Comparison of ENCODE assay signal across 21 cellular contexts in the genomic region with DNA sequence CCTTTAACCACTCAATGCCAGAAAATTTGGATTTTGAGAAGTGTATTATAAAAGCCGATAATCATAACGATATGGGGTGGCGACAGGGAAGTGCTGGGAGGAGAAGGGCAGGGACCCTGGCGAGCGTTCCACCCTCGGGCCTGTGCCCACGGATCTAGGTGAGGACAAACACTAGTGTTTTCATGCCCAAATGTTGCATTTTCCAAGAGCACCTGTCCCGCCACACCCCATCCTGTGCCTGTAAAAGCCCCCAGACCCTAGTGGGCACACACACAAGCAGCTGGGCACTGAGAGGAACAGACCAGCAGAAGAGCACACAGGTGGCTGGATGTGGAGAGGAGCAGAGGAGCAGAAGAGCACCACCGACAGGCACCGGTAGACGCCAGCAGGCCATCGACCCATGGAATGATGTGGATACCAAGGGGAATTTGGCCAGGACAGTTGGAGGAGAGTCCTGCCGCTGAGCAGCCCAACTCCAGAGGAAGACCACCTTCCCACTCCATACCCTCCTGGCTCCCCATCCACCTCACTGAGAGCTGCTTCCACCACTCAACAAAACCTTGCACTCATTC.
"Had no signal": no experiment of that assay in that cellular context is flagged by ENCODE, and none has a peak within 500 bp of the region (broad histone marks: within the 10 kb centered on the region; RNA-seq: fewer than 3 reads in every experiment).

No MANE protein-coding gene starts in this region.

- H3K27ac Mint-ChIP-seq: memory B cell; natural killer cell treated with Interleukin-12 subunit alpha and Interleukin-12 subunit beta and Interleukin-15 and Interleukin-18, amount 100 ng/mL, for 72 hours; stimulated activated naive CD8-positive, alpha-beta T cell treated with anti-CD3 and anti-CD28 coated beads, Interleukin-15, amount 100 ng/mL, for 72 hours had no signal

- H3K4me3 Mint-ChIP-seq: memory B cell; naive B cell; natural killer cell treated with Interleukin-12 subunit alpha and Interleukin-12 subunit beta and Interleukin-15 and Interleukin-18, amount 100 ng/mL, for 72 hours; neural crest cell; stimulated activated naive CD8-positive, alpha-beta T cell treated with anti-CD3 and anti-CD28 coated beads, Interleukin-15, amount 100 ng/mL, for 72 hours had no signal

- H3K27me3 ChIP-seq: dorsolateral prefrontal cortex, sigmoid colon, suprapubic skin, transverse colon, upper lobe of right lung, uterus had no signal

- DNase-seq: dorsolateral prefrontal cortex; effector CD4-positive, alpha-beta T cell; hypothalamus; mucosa of descending colon; naive B cell; psoas muscle; right cardiac atrium; sigmoid colon; stimulated activated naive CD4-positive, alpha-beta T cell; stimulated activated naive CD8-positive, alpha-beta T cell treated with anti-CD3 and anti-CD28 coated beads, Interleukin-15, amount 100 ng/mL, for 72 hours; transverse colon; upper lobe of right lung; uterus had no signal

- H3K9me3 ChIP-seq: mucosa of descending colon, psoas muscle, sigmoid colon, suprapubic skin, transverse colon, upper lobe of right lung, uterus had no signal

- H3K27ac ChIP-seq: dorsolateral prefrontal cortex, psoas muscle, sigmoid colon, suprapubic skin, transverse colon, upper lobe of right lung, uterus had no signal

- FAIRE-seq: colon, frontal cortex, keratinocyte had no signal

- H3K36me3 Mint-ChIP-seq: memory B cell; naive B cell; natural killer cell treated with Interleukin-12 subunit alpha and Interleukin-12 subunit beta and Interleukin-15 and Interleukin-18, amount 100 ng/mL, for 72 hours had no signal

- H3K4me1 Mint-ChIP-seq: memory B cell; naive B cell; neural crest cell; stimulated activated naive CD8-positive, alpha-beta T cell treated with anti-CD3 and anti-CD28 coated beads, Interleukin-15, amount 100 ng/mL, for 72 hours had no signal

- H3K36me3 ChIP-seq: sigmoid colon, suprapubic skin, transverse colon, upper lobe of right lung, uterus had no signal

- ATAC-seq: mucosa of descending colon; natural killer cell treated with Interleukin-12 subunit alpha and Interleukin-12 subunit beta and Interleukin-15 and Interleukin-18, amount 100 ng/mL, for 72 hours; psoas muscle; right cardiac atrium; stimulated activated naive CD8-positive, alpha-beta T cell treated with anti-CD3 and anti-CD28 coated beads, Interleukin-15, amount 100 ng/mL, for 72 hours; upper lobe of right lung had no signal

- H3K4me1 ChIP-seq: psoas muscle, sigmoid colon, suprapubic skin, transverse colon, upper lobe of right lung, uterus had no signal

- H3K4me3 ChIP-seq: dorsolateral prefrontal cortex, lung, mucosa of descending colon, psoas muscle, sigmoid colon, suprapubic skin, transverse colon, upper lobe of right lung, uterus had no signal

- H3K27me3 Mint-ChIP-seq: memory B cell; naive B cell; natural killer cell treated with Interleukin-12 subunit alpha and Interleukin-12 subunit beta and Interleukin-15 and Interleukin-18, amount 100 ng/mL, for 72 hours; stimulated activated naive CD8-positive, alpha-beta T cell treated with anti-CD3 and anti-CD28 coated beads, Interleukin-15, amount 100 ng/mL, for 72 hours had no signal

- H3K9me3 Mint-ChIP-seq: memory B cell; neural crest cell; stimulated activated naive CD8-positive, alpha-beta T cell treated with anti-CD3 and anti-CD28 coated beads, Interleukin-15, amount 100 ng/mL, for 72 hours had no signal
